ENCODE assay signal across 1 cellular context in genomic region chr14:69392481-69392880, GRCh38.
A peak's percentile ranks its signal among the peaks of the same experiment; 100 is the strongest.
TF ChIP-seq lines count a peak whose summit lies in the region.

No MANE protein-coding gene starts in this region.

TF ChIP-seq in GM12878, 131 proteins besides CTCF, POLR2A, EP300 and RAD21 (continues in another document):
- no peak for TF ChIP-seq MLLT1 (IDR thresholded peaks at IDR 0.05)
- TF ChIP-seq SREBF2 (IDR thresholded peaks at IDR 0.05; ENCODE audit: low read length) = no peak
- TF ChIP-seq GABPA (IDR thresholded peaks at IDR 0.05; ENCODE audit: low read depth) = no peak
- TF ChIP-seq SUPT20H (IDR thresholded peaks at IDR 0.05; ENCODE audit: borderline replicate concordance, control insufficient read depth, low read depth, low read length) = no peak
- TF ChIP-seq ZNF622 (IDR thresholded peaks at IDR 0.05) = no peak
- peak; percentile 74 for TF ChIP-seq IKZF1 (conservative IDR thresholded peaks at IDR 0.05)
- no peak for TF ChIP-seq JUND (IDR thresholded peaks at IDR 0.05; ENCODE audit: low read depth, low read length)
- no peak for TF ChIP-seq SMAD5 (IDR thresholded peaks at IDR 0.05; ENCODE audit: low read depth)
- peak; percentile 86 for TF ChIP-seq NR2C1 (IDR thresholded peaks at IDR 0.05)
- TF ChIP-seq GATAD2B (conservative IDR thresholded peaks at IDR 0.05; ENCODE audit: low read depth) = no peak
- TF ChIP-seq NRF1 (conservative IDR thresholded peaks at IDR 0.05; ENCODE audit: low read depth, low read length) = no peak
- no peak for TF ChIP-seq RCOR1 (conservative IDR thresholded peaks at IDR 0.05; ENCODE audit: low read depth, low read length)
- TF ChIP-seq RAD51 (IDR thresholded peaks at IDR 0.05) = peak; percentile 63; the same call in 1 of the 2 replicates
- no peak for TF ChIP-seq CHD4 (IDR thresholded peaks at IDR 0.05)
- peak; percentile 35; the same call in 1 of the 2 replicates for TF ChIP-seq DPF2 (IDR thresholded peaks at IDR 0.05)
- no peak for TF ChIP-seq POLR2AphosphoS2 (IDR thresholded peaks at IDR 0.05; ENCODE audit: low read depth, low read length)
- peak; percentile 82 for TF ChIP-seq NR2F1 (conservative IDR thresholded peaks at IDR 0.05)
- TF ChIP-seq CREB1 (IDR thresholded peaks at IDR 0.05; ENCODE audit: low read depth) = no peak
- TF ChIP-seq HCFC1 (IDR thresholded peaks at IDR 0.05; ENCODE audit: low read length) = no peak
- TF ChIP-seq CHD1 (IDR thresholded peaks at IDR 0.05; ENCODE audit: low read depth, low read length) = no peak
- no peak for TF ChIP-seq ZBTB11 (CRISPR knock-in tag; IDR thresholded peaks at IDR 0.05)
- peak; percentile 46; the same call in 1 of the 2 replicates for TF ChIP-seq CREM (IDR thresholded peaks at IDR 0.05; ENCODE audit: low read depth)
- TF ChIP-seq KLF5 (IDR thresholded peaks at IDR 0.05; ENCODE audit: partially characterized antibody) = no peak
- TF ChIP-seq MTA2 (IDR thresholded peaks at IDR 0.05; ENCODE audit: low read depth) = peak; percentile 97
- TF ChIP-seq ZNF592 (IDR thresholded peaks at IDR 0.05) = no peak
- TF ChIP-seq NFIC (IDR thresholded peaks at IDR 0.05; ENCODE audit: low read depth, low read length) = peak; percentile 47; the same call in 1 of the 2 replicates
- no peak for TF ChIP-seq TAF1 (IDR thresholded peaks at IDR 0.05; ENCODE audit: borderline replicate concordance, low read depth, low read length)
- peak; percentile 20; the same call in 1 of the 2 replicates for TF ChIP-seq BCL11A (IDR thresholded peaks at IDR 0.05; ENCODE audit: low read depth, low read length)
- peak; percentile 64 for TF ChIP-seq ZNF24 (IDR thresholded peaks at IDR 0.05)
- TF ChIP-seq ZBTB4 (CRISPR knock-in tag; IDR thresholded peaks at IDR 0.05) = no peak
- TF ChIP-seq YY1 (IDR thresholded peaks at IDR 0.05; ENCODE audit: low read depth, low read length) = peak; percentile 81
- TF ChIP-seq NFYA (IDR thresholded peaks at IDR 0.05; ENCODE audit: borderline replicate concordance, low read depth, low read length) = no peak
- peak; percentile 7; the same call in 1 of the 2 replicates for TF ChIP-seq RUNX3 (IDR thresholded peaks at IDR 0.05; ENCODE audit: low read length)
- no peak for TF ChIP-seq E2F8 (IDR thresholded peaks at IDR 0.05; ENCODE audit: low read depth, partially characterized antibody)
- no peak for TF ChIP-seq PBX3 (IDR thresholded peaks at IDR 0.05; ENCODE audit: insufficient replicate concordance, low read depth, low read length)
- no peak for TF ChIP-seq SMC3 (IDR thresholded peaks at IDR 0.05; ENCODE audit: borderline replicate concordance, low read length)
- TF ChIP-seq PRDM15 (CRISPR knock-in tag; IDR thresholded peaks at IDR 0.05) = no peak
- no peak for TF ChIP-seq TCF3 (IDR thresholded peaks at IDR 0.05; ENCODE audit: borderline replicate concordance, insufficient read depth, low read depth, low read length)
- TF ChIP-seq JUNB (IDR thresholded peaks at IDR 0.05) = peak; percentile 45
- TF ChIP-seq SP1 (IDR thresholded peaks at IDR 0.05; ENCODE audit: low read depth, low read length) = no peak
- TF ChIP-seq E2F4 (IDR thresholded peaks at IDR 0.05; ENCODE audit: low read depth, low read length) = no peak
- TF ChIP-seq NFXL1 (IDR thresholded peaks at IDR 0.05; ENCODE audit: borderline replicate concordance) = no peak
- TF ChIP-seq KAT2A (conservative IDR thresholded peaks at IDR 0.05; ENCODE audit: control insufficient read depth, low read depth, low read length) = no peak
